In the genomic region with DNA sequence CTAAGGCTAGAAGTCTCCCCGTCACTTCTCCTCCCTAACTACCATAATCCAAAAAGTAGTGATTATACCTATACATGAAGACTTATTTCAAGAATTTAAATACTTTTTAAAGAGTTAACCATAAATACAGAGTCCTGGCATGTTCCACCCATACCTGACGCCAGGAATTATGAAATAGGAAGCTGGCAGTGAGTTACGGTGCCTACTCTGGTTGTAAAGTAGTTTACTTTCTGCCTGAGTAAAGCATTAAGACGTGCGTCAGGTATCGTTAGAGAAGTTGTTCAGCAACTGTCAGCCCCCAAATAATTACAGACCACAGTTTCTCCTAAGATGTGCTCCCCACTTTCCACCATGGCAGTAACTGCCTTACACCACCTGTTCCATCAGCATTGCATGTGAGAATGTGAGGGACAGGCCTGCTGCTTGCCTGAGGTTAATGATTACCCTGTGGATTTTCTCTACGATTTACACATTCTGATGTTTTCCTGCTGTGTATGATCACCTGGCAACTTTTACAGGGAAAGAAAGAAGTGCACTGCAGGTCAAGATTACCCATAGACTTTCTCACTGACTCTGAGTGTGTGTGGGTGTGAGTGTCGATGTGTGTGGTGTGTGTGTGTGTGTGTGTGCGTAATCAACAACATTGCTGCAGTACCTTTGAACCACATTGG, we compare ENCODE assay signal across 1 cellular context.
TF ChIP-seq lines count a peak whose summit lies in the region.

No MANE protein-coding gene starts in this region.

TF ChIP-seq in GM23338, 12 proteins besides CTCF, POLR2A, EP300 and RAD21 (continued from another document):
- TF ChIP-seq ZNF462 (CRISPR knock-in tag; IDR thresholded peaks at IDR 0.05): no peak
- no peak for TF ChIP-seq POLR2AphosphoS5 (IDR thresholded peaks at IDR 0.05; ENCODE audit: low read depth)
- no peak for TF ChIP-seq CREB1 (CRISPR knock-in tag; IDR thresholded peaks at IDR 0.05; ENCODE audit: low read depth)
- no peak for TF ChIP-seq JUNB (IDR thresholded peaks at IDR 0.05; ENCODE audit: unreplicated experiment)
